1 cellular context compared by ENCODE assay signal in genomic region chr13:27147530-27148170, GRCh38.
TF ChIP-seq lines count a peak whose summit lies in the region.

No MANE protein-coding gene starts in this region.

TF ChIP-seq in SK-N-SH, 30 proteins besides CTCF, POLR2A, EP300 and RAD21 (continued from another document):
- TF ChIP-seq USF1 (IDR thresholded peaks at IDR 0.05; ENCODE audit: borderline replicate concordance, low read depth) (no peak), GATA2 (CRISPR knock-in tag; IDR thresholded peaks at IDR 0.05) (no peak), TEAD4 (IDR thresholded peaks at IDR 0.05; ENCODE audit: borderline replicate concordance, insufficient read depth) (no peak)
